ENCODE assay signal across 7 cellular contexts in the genomic region with DNA sequence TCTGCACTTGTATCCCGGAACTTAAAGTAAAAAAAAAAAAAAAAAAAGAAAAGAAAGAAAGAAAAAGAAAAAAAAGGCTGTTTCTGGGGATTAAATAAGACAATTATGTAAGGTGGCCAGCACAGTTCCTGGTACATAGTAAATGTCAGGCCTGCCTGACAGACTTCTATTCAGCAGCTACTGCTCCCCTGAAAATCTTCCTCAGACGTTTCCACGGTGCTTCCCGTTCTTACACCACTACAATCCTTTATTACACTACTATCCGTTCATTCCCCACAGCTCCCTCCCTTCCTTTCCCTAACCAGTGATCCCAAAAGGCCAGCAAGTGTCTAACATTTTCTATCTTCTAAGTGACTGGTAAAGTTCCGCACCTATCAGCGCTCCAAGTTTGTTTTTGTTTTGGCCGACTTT. TPM values are rescaled to one million over a fixed set of nuclear protein-coding genes. Genes with fewer than 3 reads are reported as not detected.
DNase-seq lines count a peak whose midpoint lies in the region; ATAC-seq, FAIRE-seq and TF ChIP-seq lines count a peak whose summit lies in the region.

No MANE protein-coding gene starts in this region.

- no peaks in the 10 kb centered on the region for H3F3A ChIP-seq in neural cell (ENCODE audit: insufficient read depth, low read length, poor library complexity, severe bottlenecking)

- H2BK12ac ChIP-seq in H1 (ENCODE audit: low read depth, low read length) = no peak overlapping the region

- DNase-seq in GM20000 (ENCODE audit: low spot score) = peak; percentile 15
- peak; percentile 37 for DNase-seq in NCI-H345 treated with DMSO at 0.1 percent for 48 hours (lab: John Stamatoyannopoulos, UW; ENCODE audit: unreplicated experiment)
- DNase-seq in H1 (ENCODE audit: low read depth in 1 of 2, low spot score in 2 of 2) = no peak
- no peak for DNase-seq in ecto neural progenitor cell (ENCODE audit: low spot score)

- no peak overlapping the region for H2BK120ac ChIP-seq in H1 (replicated peaks; ENCODE audit: low read depth, low read length)

- H3K27ac ChIP-seq in H1 (ENCODE audit: low read depth, low read length) = peak overlapping the region; percentile 91; the same call in 1 of the 2 replicates
- peak overlapping the region; percentile 75 for H3K27ac ChIP-seq in neural cell (ENCODE audit: low read length)

- 0 out of 7 replicates have a peak, but pooled peaks cover 0 to 2% (median 0%) of the 10 kb centered on the region in 4 experiments for H3K4me1 ChIP-seq in H1 (replicated peaks in 1 of 4; ENCODE audit: control insufficient read depth in 3 of 4, insufficient read depth in 4 of 4, low read length in 3 of 4)

- no peak overlapping the region for H3K14ac ChIP-seq in H1 (ENCODE audit: insufficient read length)

- peak overlapping the region; percentile 76 to 97 (median 90) for H3K9ac ChIP-seq in H1 (replicated peaks in 1 of 4; ENCODE audit: extremely low read depth in 1 of 4, low read depth in 3 of 4, low read length in 3 of 4)
- H3K9ac ChIP-seq in neural cell (ENCODE audit: low read length) = peak overlapping the region; percentile 83

- H3K9me3 ChIP-seq in H1 (ENCODE audit: insufficient read depth in 2 of 2, low read depth in 1 of 2, low read length in 1 of 2) (no peaks in the 10 kb centered on the region), neural cell (ENCODE audit: low read length) (no peaks in the 10 kb centered on the region)

- POLR2A ChIA-PET in H1 (lab: Charles Lee; ENCODE audit: partially characterized antibody) = interaction anchor here (0.8 to 1.0 kb wide), 2 partner anchors 9 to 229 kb away, joined by 3 read pairs; no protein-coding TSS in a partner anchor

- H3K4me3 ChIP-seq in H1 (ENCODE audit: extremely low read depth in 1 of 4, insufficient read depth in 2 of 4, low read depth in 3 of 4, low read length in 4 of 4) = peak overlapping the region; percentile 70 to 84 (median 79)
- peak overlapping the region; percentile 76 for H3K4me3 ChIP-seq in neural cell (ENCODE audit: low read length)

- H3K23ac ChIP-seq in H1 (ENCODE audit: insufficient read length) = no peak overlapping the region

- no peaks in the 10 kb centered on the region for H3K36me3 ChIP-seq in H1 (ENCODE audit: control insufficient read depth in 2 of 4, insufficient read depth in 4 of 4, low read length in 3 of 4)
- H3K36me3 ChIP-seq in neural cell (ENCODE audit: insufficient read depth, low read length) = no peaks in the 10 kb centered on the region

- peaks cover 7% of the 10 kb centered on the region; the same call in 1 of the 2 replicates for H3K23me2 ChIP-seq in H1 (ENCODE audit: low read depth, low read length)

- no peak for TF ChIP-seq EP300 in H1 (IDR thresholded peaks at IDR 0.05; ENCODE audit: borderline replicate concordance in 1 of 2, low read depth in 2 of 2, low read length in 2 of 2)
- no peak for TF ChIP-seq EP300 in neural cell (conservative IDR thresholded peaks at IDR 0.05; ENCODE audit: poor library complexity, severe bottlenecking)

- no peak for FAIRE-seq in H1 (lab: Jason Lieb, UNC)

- no peaks in the 10 kb centered on the region for H3K9me2 ChIP-seq in neural cell (ENCODE audit: insufficient read depth, low read length)

- peak overlapping the region; percentile 98; the same call in 1 of the 2 replicates for H4K8ac ChIP-seq in H1 (ENCODE audit: extremely low read depth, insufficient read depth, low read length)

- peak overlapping the region; percentile 67 to 93 for H3K4me2 ChIP-seq in H1 (ENCODE audit: insufficient read depth in 1 of 2, low read depth in 2 of 2, low read length in 2 of 2)
- H3K4me2 ChIP-seq in neural cell (ENCODE audit: low read length) = peak overlapping the region; percentile 80

- H3K27me3 ChIP-seq in H1 (replicated peaks in 1 of 4; ENCODE audit: control insufficient read depth in 3 of 4, extremely low read depth in 1 of 4, insufficient read depth in 3 of 4, low read length in 3 of 4) (no peaks in the 10 kb centered on the region), neural cell (ENCODE audit: insufficient read depth, low read depth, low read length) (no peaks in the 10 kb centered on the region)

- no peak overlapping the region for H2BK20ac ChIP-seq in H1 (ENCODE audit: low read length)

- H2AFZ ChIP-seq in H1 (ENCODE audit: low read length) = 0 out of 2 replicates have a peak overlapping the region, but pooled peaks have one; percentile 55
- peak overlapping the region; percentile 98 for H2AFZ ChIP-seq in neural cell (ENCODE audit: low read depth, low read length)

- no peak overlapping the region for H2BK15ac ChIP-seq in H1 (ENCODE audit: low read length)

- no peak overlapping the region; the same call in 1 of the 2 replicates for H3K18ac ChIP-seq in H1 (ENCODE audit: extremely low read depth, low read length)

- peak overlapping the region; percentile 66 for H2BK5ac ChIP-seq in H1 (ENCODE audit: low read depth, low read length)

- H3K79me2 ChIP-seq in H1 (ENCODE audit: control insufficient read depth in 1 of 2, insufficient read depth in 2 of 2, low read length in 2 of 2) (peaks cover 0 to 12% of the 10 kb centered on the region in 2 experiments; a peak in 2 of 4 replicates), neural cell (replicated peaks; ENCODE audit: insufficient read depth, low read length) (peaks cover 22% of the 10 kb centered on the region)

- TF ChIP-seq CTCF in GM20000 (IDR thresholded peaks at IDR 0.05; ENCODE audit: extremely low read depth, missing control alignments) = no peak
- no peak for TF ChIP-seq CTCF in H1 (IDR thresholded peaks at IDR 0.05; ENCODE audit: control extremely low read depth in 1 of 3, insufficient read depth in 1 of 3, low read depth in 1 of 3, low read length in 3 of 3)
- TF ChIP-seq CTCF in neural cell (IDR thresholded peaks at IDR 0.05; ENCODE audit: poor library complexity, severe bottlenecking) = no peak

- H3K4ac ChIP-seq in H1 (replicated peaks; ENCODE audit: insufficient read length, low read depth, low read length) = peak overlapping the region; percentile 1

- CTCF ChIA-PET in H1 (lab: Charles Lee; ENCODE audit: partially characterized antibody) = interaction anchor here (0.6 to 1.2 kb wide), 3 partner anchors 209 to 843 kb away, joined by 3 read pairs; no protein-coding TSS in a partner anchor

- TF ChIP-seq POLR2A in H1 (IDR thresholded peaks at IDR 0.05; ENCODE audit: control extremely low read depth in 1 of 2, low read depth in 2 of 2, low read length in 2 of 2) = no peak

- H4K5ac ChIP-seq in H1 (ENCODE audit: insufficient read length, low read depth, low read length) = no peak overlapping the region

- 9% methylated on average over 7 of the region's 8 CpGs; no CpG with 5 or more reads in 1 of the 2 experiments for WGBS in H1 (ENCODE audit: extremely low coverage in 1 of 2, insufficient coverage in 1 of 2, insufficient read length in 1 of 2, insufficient replicate concordance in 2 of 2, low coverage in 1 of 2, low lambda C conversion rate in 2 of 2, missing lambda C conversion rate in 1 of 2), 2 experiments

- H3K79me1 ChIP-seq in H1 (ENCODE audit: low read depth, low read length) = no peaks in the 10 kb centered on the region

- H4K91ac ChIP-seq in H1 (replicated peaks; ENCODE audit: insufficient read length, low read length) = no peak overlapping the region

- H4K20me1 ChIP-seq in H1 (replicated peaks in 1 of 2; ENCODE audit: control insufficient read depth in 1 of 2, insufficient read depth in 2 of 2, low read length in 2 of 2) (no peaks in the 10 kb centered on the region), neural cell (ENCODE audit: insufficient read depth) (no peaks in the 10 kb centered on the region)

- ATAC-seq in HG02763 (IDR thresholded peaks at IDR 0.05; ENCODE audit: unreplicated experiment) = no peak
- ATAC-seq in HG03571 (IDR thresholded peaks at IDR 0.05; ENCODE audit: unreplicated experiment) = no peak

- no peak overlapping the region for H2AK5ac ChIP-seq in H1 (ENCODE audit: low read depth, low read length)

- TF ChIP-seq RAD21 in H1 (IDR thresholded peaks at IDR 0.05 in 1 of 2, conservative IDR thresholded peaks at IDR 0.05 in 1 of 2; ENCODE audit: low read depth in 2 of 2, low read length in 2 of 2) (no peak), neural cell (conservative IDR thresholded peaks at IDR 0.05) (no peak)

- no peak overlapping the region for H3K56ac ChIP-seq in H1 (replicated peaks; ENCODE audit: insufficient read length, low read depth, low read length)

TF ChIP-seq in H1, 55 proteins besides CTCF, POLR2A, EP300 and RAD21 (continues in another document):
- TF ChIP-seq EZH2 (IDR thresholded peaks at IDR 0.05; ENCODE audit: low read depth, low read length, severe bottlenecking) (no peak), ZNF274 (IDR thresholded peaks at IDR 0.05; ENCODE audit: borderline replicate concordance, extremely low read depth, low read length) (no peak)

TF ChIP-seq in neural cell, 6 proteins besides CTCF, POLR2A, EP300 and RAD21 (continues in another document):
- TF ChIP-seq TAF1 (IDR thresholded peaks at IDR 0.05; ENCODE audit: low read depth) = no peak
- no peak for TF ChIP-seq SMC3 (conservative IDR thresholded peaks at IDR 0.05; ENCODE audit: poor library complexity)

RNA-seq across cellular contexts. Expression of a gene that starts 0.6 kb away (rescaled TPM):
- total RNA-seq in H1 (2021; fragmentation: NEBNext Ultra II Directional; extraction: Animal tissue kit (Norgen Biotek cat#: 25700)) = 16.1 and 17.5 TPM in 2 replicates
- polyA plus RNA-seq in H1 (2011; rRNA removed) (2.9 and 4.1 TPM in 2 replicates), neural cell (20.9 and 29.5 TPM in 2 replicates)
- polyA plus RNA-seq in H1 (2011; cell fraction: cytosol; rRNA removed) = 5.9 TPM
- polyA plus RNA-seq in H1 (2011; cell fraction: nucleus; rRNA removed) = 1.6 TPM
- 5.0 to 12.2 TPM (median 6.8 TPM) in 4 replicates for polyA plus RNA-seq in H1 (2012, experiment 1 of 2)
- polyA plus RNA-seq in H1 (2012, experiment 2 of 2) = 0.63 TPM
- polyA plus RNA-seq in H1 (2013, experiment 1 of 2) = 9.1 TPM
- polyA plus RNA-seq in H1 (2013, experiment 2 of 2) = 9.3 TPM
- polyA minus RNA-seq in H1 (2011; rRNA and poly(A)+ RNA removed) = 4.4 and 8.2 TPM in 2 replicates
- polyA minus RNA-seq in H1 (2011; cell fraction: cytosol; rRNA and poly(A)+ RNA removed) = 10.4 TPM
- 11.2 TPM for polyA minus RNA-seq in H1 (2011; cell fraction: nucleus; rRNA and poly(A)+ RNA removed)
- polyA minus RNA-seq in neural cell = 42.9 and 47.5 TPM in 2 replicates

Comparison
In these comparisons a context has a peak if more than half of its experiments do, and no peak if none do; other contexts are left out.
1. DNase-seq: peak in GM20000 (single experiment) and NCI-H345 treated with DMSO at 0.1 percent for 48 hours (single experiment); none in H1 (0 of 2) and ecto neural progenitor cell (single experiment).